In genomic region chr16:75160386-75160785, GRCh38 we compare ENCODE assay signal across 7 cellular contexts. TPM values are rescaled to one million over a fixed set of nuclear protein-coding genes. Genes with fewer than 3 reads are reported as not detected.
"Had no signal": no experiment of that assay in that cellular context is flagged by ENCODE, and none has a peak within 500 bp of the region (broad histone marks: within the 10 kb centered on the region; RNA-seq: fewer than 3 reads in every experiment).

No MANE protein-coding gene starts in this region.

- DNase-seq: IMR-90, KBM-7 had no signal

- H3K4me3 ChIP-seq: K562 had no signal

- H3K27ac ChIP-seq: HL-60 had no signal

RNA-seq across cellular contexts. Expression of gene LDHD, which starts 43.8 kb away (rescaled TPM):
- total RNA-seq: HT1080 had no signal

RNA-seq across cellular contexts. Expression of gene CTRB2, which starts 46.6 kb away (rescaled TPM):
- total RNA-seq: HepG2, HT-29, HT1080, IMR-90 had no signal

RNA-seq across cellular contexts. Expression of gene CTRB1, which starts 58.4 kb away (rescaled TPM):
- total RNA-seq: HepG2, HT-29, HT1080, IMR-90 had no signal
